1 cellular context compared by ENCODE assay signal in genomic region chr14:99601301-99601945, GRCh38.
TF ChIP-seq lines count a peak whose summit lies in the region.

No MANE protein-coding gene starts in this region.

TF ChIP-seq in HepG2, 621 proteins besides CTCF, POLR2A, EP300 and RAD21 (continued from another document):
- no peak for TF ChIP-seq HINFP (CRISPR knock-in tag; IDR thresholded peaks at IDR 0.05; ENCODE audit: low read depth)
- TF ChIP-seq HDAC1 (CRISPR knock-in tag; IDR thresholded peaks at IDR 0.05) = 0 out of 2 replicates have a peak, but pooled peaks have one; percentile 5
- no peak for TF ChIP-seq CBFB (CRISPR knock-in tag; IDR thresholded peaks at IDR 0.05)
- TF ChIP-seq, protein P1, sequence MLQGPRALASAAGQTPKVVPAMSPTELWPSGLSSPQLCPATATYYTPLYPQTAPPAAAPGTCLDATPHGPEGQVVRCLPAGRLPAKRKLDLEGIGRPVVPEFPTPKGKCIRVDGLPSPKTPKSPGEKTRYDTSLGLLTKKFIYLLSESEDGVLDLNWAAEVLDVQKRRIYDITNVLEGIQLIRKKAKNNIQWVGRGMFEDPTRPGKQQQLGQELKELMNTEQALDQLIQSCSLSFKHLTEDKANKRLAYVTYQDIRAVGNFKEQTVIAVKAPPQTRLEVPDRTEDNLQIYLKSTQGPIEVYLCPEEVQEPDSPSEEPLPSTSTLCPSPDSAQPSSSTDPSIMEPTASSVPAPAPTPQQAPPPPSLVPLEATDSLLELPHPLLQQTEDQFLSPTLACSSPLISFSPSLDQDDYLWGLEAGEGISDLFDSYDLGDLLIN (CRISPR knock-in tag; IDR thresholded peaks at IDR 0.05; ENCODE audit: borderline replicate concordance) = no peak
- no peak for TF ChIP-seq ATAD3A (CRISPR knock-in tag; IDR thresholded peaks at IDR 0.05)
- TF ChIP-seq MIER3 (CRISPR knock-in tag; IDR thresholded peaks at IDR 0.05; ENCODE audit: borderline replicate concordance) = no peak
- TF ChIP-seq ZNF713 (CRISPR knock-in tag; IDR thresholded peaks at IDR 0.05) = no peak
- TF ChIP-seq ZNF33B (CRISPR knock-in tag; IDR thresholded peaks at IDR 0.05) = no peak
- TF ChIP-seq, protein P2, sequence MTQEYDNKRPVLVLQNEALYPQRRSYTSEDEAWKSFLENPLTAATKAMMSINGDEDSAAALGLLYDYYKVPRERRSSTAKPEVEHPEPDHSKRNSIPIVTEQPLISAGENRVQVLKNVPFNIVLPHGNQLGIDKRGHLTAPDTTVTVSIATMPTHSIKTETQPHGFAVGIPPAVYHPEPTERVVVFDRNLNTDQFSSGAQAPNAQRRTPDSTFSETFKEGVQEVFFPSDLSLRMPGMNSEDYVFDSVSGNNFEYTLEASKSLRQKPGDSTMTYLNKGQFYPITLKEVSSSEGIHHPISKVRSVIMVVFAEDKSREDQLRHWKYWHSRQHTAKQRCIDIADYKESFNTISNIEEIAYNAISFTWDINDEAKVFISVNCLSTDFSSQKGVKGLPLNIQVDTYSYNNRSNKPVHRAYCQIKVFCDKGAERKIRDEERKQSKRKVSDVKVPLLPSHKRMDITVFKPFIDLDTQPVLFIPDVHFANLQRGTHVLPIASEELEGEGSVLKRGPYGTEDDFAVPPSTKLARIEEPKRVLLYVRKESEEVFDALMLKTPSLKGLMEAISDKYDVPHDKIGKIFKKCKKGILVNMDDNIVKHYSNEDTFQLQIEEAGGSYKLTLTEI (CRISPR knock-in tag; conservative IDR thresholded peaks at IDR 0.05) = no peak
- peak; percentile 1; the same call in 1 of the 2 replicates for TF ChIP-seq ZNF777 (CRISPR knock-in tag; IDR thresholded peaks at IDR 0.05)
- TF ChIP-seq KLF16 (CRISPR knock-in tag; IDR thresholded peaks at IDR 0.05) = no peak
- no peak for TF ChIP-seq HHEX (CRISPR knock-in tag; IDR thresholded peaks at IDR 0.05)
- no peak for TF ChIP-seq AGO1 (IDR thresholded peaks at IDR 0.05; ENCODE audit: low read depth, low read length, poor library complexity, severe bottlenecking)
- no peak for TF ChIP-seq KMT2B (CRISPR knock-in tag; IDR thresholded peaks at IDR 0.05)
- 0 out of 2 replicates have a peak, but pooled peaks have one; percentile 12 for TF ChIP-seq MEIS1 (CRISPR knock-in tag; IDR thresholded peaks at IDR 0.05; ENCODE audit: borderline replicate concordance)
- TF ChIP-seq, protein P3, sequence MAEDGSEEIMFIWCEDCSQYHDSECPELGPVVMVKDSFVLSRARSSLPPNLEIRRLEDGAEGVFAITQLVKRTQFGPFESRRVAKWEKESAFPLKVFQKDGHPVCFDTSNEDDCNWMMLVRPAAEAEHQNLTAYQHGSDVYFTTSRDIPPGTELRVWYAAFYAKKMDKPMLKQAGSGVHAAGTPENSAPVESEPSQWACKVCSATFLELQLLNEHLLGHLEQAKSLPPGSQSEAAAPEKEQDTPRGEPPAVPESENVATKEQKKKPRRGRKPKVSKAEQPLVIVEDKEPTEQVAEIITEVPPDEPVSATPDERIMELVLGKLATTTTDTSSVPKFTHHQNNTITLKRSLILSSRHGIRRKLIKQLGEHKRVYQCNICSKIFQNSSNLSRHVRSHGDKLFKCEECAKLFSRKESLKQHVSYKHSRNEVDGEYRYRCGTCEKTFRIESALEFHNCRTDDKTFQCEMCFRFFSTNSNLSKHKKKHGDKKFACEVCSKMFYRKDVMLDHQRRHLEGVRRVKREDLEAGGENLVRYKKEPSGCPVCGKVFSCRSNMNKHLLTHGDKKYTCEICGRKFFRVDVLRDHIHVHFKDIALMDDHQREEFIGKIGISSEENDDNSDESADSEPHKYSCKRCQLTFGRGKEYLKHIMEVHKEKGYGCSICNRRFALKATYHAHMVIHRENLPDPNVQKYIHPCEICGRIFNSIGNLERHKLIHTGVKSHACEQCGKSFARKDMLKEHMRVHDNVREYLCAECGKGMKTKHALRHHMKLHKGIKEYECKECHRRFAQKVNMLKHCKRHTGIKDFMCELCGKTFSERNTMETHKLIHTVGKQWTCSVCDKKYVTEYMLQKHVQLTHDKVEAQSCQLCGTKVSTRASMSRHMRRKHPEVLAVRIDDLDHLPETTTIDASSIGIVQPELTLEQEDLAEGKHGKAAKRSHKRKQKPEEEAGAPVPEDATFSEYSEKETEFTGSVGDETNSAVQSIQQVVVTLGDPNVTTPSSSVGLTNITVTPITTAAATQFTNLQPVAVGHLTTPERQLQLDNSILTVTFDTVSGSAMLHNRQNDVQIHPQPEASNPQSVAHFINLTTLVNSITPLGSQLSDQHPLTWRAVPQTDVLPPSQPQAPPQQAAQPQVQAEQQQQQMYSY (CRISPR knock-in tag; IDR thresholded peaks at IDR 0.05) = 0 out of 2 replicates have a peak, but pooled peaks have one; percentile 9
- TF ChIP-seq ZNF501 (CRISPR knock-in tag; IDR thresholded peaks at IDR 0.05) = no peak
- TF ChIP-seq ZNF790 (CRISPR knock-in tag; IDR thresholded peaks at IDR 0.05; ENCODE audit: borderline replicate concordance) = no peak
- no peak; the same call in 1 of the 2 replicates for TF ChIP-seq ZFY (CRISPR knock-in tag; IDR thresholded peaks at IDR 0.05)
- TF ChIP-seq TCF7L2 (IDR thresholded peaks at IDR 0.05; ENCODE audit: low read depth, low read length) = no peak
- TF ChIP-seq, protein P4, sequence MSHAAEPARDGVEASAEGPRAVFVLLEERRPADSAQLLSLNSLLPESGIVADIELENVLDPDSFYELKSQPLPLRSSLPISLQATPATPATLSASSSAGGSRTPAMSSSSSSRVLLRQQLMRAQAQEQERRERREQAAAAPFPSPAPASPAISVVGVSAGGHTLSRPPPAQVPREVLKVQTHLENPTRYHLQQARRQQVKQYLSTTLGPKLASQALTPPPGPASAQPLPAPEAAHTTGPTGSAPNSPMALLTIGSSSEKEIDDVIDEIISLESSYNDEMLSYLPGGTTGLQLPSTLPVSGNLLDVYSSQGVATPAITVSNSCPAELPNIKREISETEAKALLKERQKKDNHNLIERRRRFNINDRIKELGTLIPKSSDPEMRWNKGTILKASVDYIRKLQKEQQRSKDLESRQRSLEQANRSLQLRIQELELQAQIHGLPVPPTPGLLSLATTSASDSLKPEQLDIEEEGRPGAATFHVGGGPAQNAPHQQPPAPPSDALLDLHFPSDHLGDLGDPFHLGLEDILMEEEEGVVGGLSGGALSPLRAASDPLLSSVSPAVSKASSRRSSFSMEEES (CRISPR knock-in tag; IDR thresholded peaks at IDR 0.05) = no peak
- TF ChIP-seq, protein P5, sequence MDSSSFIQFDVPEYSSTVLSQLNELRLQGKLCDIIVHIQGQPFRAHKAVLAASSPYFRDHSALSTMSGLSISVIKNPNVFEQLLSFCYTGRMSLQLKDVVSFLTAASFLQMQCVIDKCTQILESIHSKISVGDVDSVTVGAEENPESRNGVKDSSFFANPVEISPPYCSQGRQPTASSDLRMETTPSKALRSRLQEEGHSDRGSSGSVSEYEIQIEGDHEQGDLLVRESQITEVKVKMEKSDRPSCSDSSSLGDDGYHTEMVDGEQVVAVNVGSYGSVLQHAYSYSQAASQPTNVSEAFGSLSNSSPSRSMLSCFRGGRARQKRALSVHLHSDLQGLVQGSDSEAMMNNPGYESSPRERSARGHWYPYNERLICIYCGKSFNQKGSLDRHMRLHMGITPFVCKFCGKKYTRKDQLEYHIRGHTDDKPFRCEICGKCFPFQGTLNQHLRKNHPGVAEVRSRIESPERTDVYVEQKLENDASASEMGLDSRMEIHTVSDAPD (CRISPR knock-in tag; IDR thresholded peaks at IDR 0.05) = no peak
- TF ChIP-seq, protein P6, sequence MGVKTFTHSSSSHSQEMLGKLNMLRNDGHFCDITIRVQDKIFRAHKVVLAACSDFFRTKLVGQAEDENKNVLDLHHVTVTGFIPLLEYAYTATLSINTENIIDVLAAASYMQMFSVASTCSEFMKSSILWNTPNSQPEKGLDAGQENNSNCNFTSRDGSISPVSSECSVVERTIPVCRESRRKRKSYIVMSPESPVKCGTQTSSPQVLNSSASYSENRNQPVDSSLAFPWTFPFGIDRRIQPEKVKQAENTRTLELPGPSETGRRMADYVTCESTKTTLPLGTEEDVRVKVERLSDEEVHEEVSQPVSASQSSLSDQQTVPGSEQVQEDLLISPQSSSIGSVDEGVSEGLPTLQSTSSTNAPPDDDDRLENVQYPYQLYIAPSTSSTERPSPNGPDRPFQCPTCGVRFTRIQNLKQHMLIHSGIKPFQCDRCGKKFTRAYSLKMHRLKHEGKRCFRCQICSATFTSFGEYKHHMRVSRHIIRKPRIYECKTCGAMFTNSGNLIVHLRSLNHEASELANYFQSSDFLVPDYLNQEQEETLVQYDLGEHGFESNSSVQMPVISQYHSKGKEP (CRISPR knock-in tag; IDR thresholded peaks at IDR 0.05) = no peak
- no peak for TF ChIP-seq ZNF788 (CRISPR knock-in tag; IDR thresholded peaks at IDR 0.05; ENCODE audit: borderline replicate concordance)
- 0 out of 2 replicates have a peak, but pooled peaks have one; percentile 6 for TF ChIP-seq YEATS2 (CRISPR knock-in tag; IDR thresholded peaks at IDR 0.05; ENCODE audit: borderline replicate concordance)
